8 cellular contexts compared by ENCODE assay signal in the genomic region with DNA sequence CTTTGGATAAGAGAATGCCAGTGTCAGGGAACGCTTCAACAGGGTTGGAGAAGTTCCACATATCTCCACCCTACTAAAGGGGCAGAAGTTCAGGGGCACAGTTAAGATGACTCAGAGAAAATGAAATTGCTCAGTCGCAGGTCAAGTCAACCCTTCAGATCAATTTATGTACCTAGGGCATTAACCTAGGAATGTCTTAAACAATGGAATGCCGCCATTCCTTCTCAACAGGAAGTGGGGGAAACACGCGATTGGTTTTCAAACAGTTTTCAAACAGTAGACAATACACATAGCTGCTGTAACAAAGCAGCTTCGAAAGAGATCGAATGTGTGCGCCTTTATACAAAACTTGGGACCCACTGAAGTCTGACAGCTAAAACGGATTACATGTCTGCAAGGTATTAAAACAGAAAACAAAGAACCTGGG. TPM values are rescaled to one million over a fixed set of nuclear protein-coding genes. Genes with fewer than 3 reads are reported as not detected.
DNase-seq lines count a peak whose midpoint lies in the region; ATAC-seq, FAIRE-seq and TF ChIP-seq lines count a peak whose summit lies in the region.

No MANE protein-coding gene starts in this region.

- H3K36me3 ChIP-seq in MM.1S (replicated peaks; ENCODE audit: insufficient read depth, low read length) = no peaks in the 10 kb centered on the region
- H3K36me3 ChIP-seq in OCI-LY7 (ENCODE audit: insufficient read depth, low read length) = no peaks in the 10 kb centered on the region

- DNase-seq in ELF-1 (ENCODE audit: low read depth, low spot score) (peak; percentile 37), MM.1S (no peak), left ventricle myocardium superior (no peak), pons (ENCODE audit: low spot score) (peak; percentile 15), OCI-LY7 (ENCODE audit: low spot score) (no peak), GM19239 (ENCODE audit: insufficient read length, low spot score) (no peak)
- no peak for DNase-seq in activated T-helper 2 cell treated with anti-CD3 and anti-CD28 coated beads, Interferon-gamma antibody, Interleukin-2, Interleukin-4, amounts not matched to agents 10 μg/mL and 5 μg/mL and 100 μg/mL, durations not matched to agents 14 hours and 24 hours and 36 hours (ENCODE audit: low spot score)

- H3F3A ChIP-seq in MM.1S (ENCODE audit: insufficient read depth, low read length) = peaks cover 7% of the 10 kb centered on the region

- H3K79me2 ChIP-seq in MM.1S (ENCODE audit: low read length) = peaks cover 25% of the 10 kb centered on the region
- H3K79me2 ChIP-seq in OCI-LY7 (ENCODE audit: insufficient read depth, low read depth, low read length) = no peaks in the 10 kb centered on the region

- CTCF ChIA-PET in OCI-LY7 (lab: Charles Lee; ENCODE audit: unreplicated experiment) = no interaction called here

- peak overlapping the region; percentile 89 for H3K4me3 Mint-ChIP-seq in activated T-helper 2 cell treated with anti-CD3 and anti-CD28 coated beads, Interferon-gamma antibody, Interleukin-2, Interleukin-4, amounts not matched to agents 10 μg/mL and 5 μg/mL and 100 μg/mL, durations not matched to agents 14 hours and 24 hours and 36 hours (ENCODE audit: low read depth)

- ATAC-seq in left ventricle myocardium superior = peak; percentile 58
- no peak for ATAC-seq in GM21447 (IDR thresholded peaks at IDR 0.05; ENCODE audit: unreplicated experiment)

- H3K9me2 ChIP-seq in MM.1S (replicated peaks; ENCODE audit: insufficient read depth, low read length) = no peaks in the 10 kb centered on the region
- no peaks in the 10 kb centered on the region for H3K9me2 ChIP-seq in OCI-LY7 (ENCODE audit: insufficient read depth, low read length)

- H3K27ac Mint-ChIP-seq in activated T-helper 2 cell treated with anti-CD3 and anti-CD28 coated beads, Interferon-gamma antibody, Interleukin-2, Interleukin-4, amounts not matched to agents 10 μg/mL and 5 μg/mL and 100 μg/mL, durations not matched to agents 14 hours and 24 hours and 36 hours = peak overlapping the region; percentile 69

- TF ChIP-seq CTCF in MM.1S (IDR thresholded peaks at IDR 0.05; ENCODE audit: low read length) (no peak), OCI-LY7 (conservative IDR thresholded peaks at IDR 0.05; ENCODE audit: low read length) (no peak)

- H3K9me3 ChIP-seq in MM.1S (replicated peaks; ENCODE audit: insufficient read depth, low read length) (no peaks in the 10 kb centered on the region), OCI-LY7 (ENCODE audit: low read length) (no peaks in the 10 kb centered on the region)

- H3K4me3 ChIP-seq in MM.1S (ENCODE audit: low read length) = peak overlapping the region; percentile 93
- H3K4me3 ChIP-seq in OCI-LY7 (ENCODE audit: low read depth, low read length, poor library complexity, severe bottlenecking) = no peak overlapping the region

- H2AFZ ChIP-seq in MM.1S (ENCODE audit: low read length) = peak overlapping the region; percentile 80; the same call in 1 of the 2 replicates
- no peak overlapping the region for H2AFZ ChIP-seq in OCI-LY7 (ENCODE audit: low read length)

- POLR2A ChIA-PET in OCI-LY7 (lab: Charles Lee) = no interaction called here

- H3K27me3 Mint-ChIP-seq in activated T-helper 2 cell treated with anti-CD3 and anti-CD28 coated beads, Interferon-gamma antibody, Interleukin-2, Interleukin-4, amounts not matched to agents 10 μg/mL and 5 μg/mL and 100 μg/mL, durations not matched to agents 14 hours and 24 hours and 36 hours (ENCODE audit: low read depth) = peaks cover 4% of the 10 kb centered on the region

- H3K27me3 ChIP-seq in MM.1S (replicated peaks; ENCODE audit: insufficient read depth, low read length) = no peaks in the 10 kb centered on the region

- no TSS peak for BruUV-seq in OCI-LY7 (replicated peaks; lab: Mats Ljungman, UMichigan)

- H3K4me1 ChIP-seq in MM.1S (ENCODE audit: low read length) = peaks cover 7% of the 10 kb centered on the region
- no peaks in the 10 kb centered on the region for H3K4me1 ChIP-seq in OCI-LY7 (ENCODE audit: insufficient read depth, low read length, poor library complexity, severe bottlenecking)

- intact Hi-C loops in activated T-helper 2 cell treated with anti-CD3 and anti-CD28 coated beads, Interferon-gamma antibody, Interleukin-2, Interleukin-4, amounts not matched to agents 10 μg/mL and 5 μg/mL and 100 μg/mL, durations not matched to agents 14 hours and 24 hours and 36 hours (cut with micrococcal nuclease) = no loop called here
- intact Hi-C loops in left ventricle myocardium superior (cut with micrococcal nuclease) (no loop called here), OCI-LY7 (cut with micrococcal nuclease; ENCODE audit: unreplicated experiment) (loop anchor here (10.0 kb wide), 1 partner anchor 424 kb away; no protein-coding TSS in a partner anchor)

- H3K9me3 Mint-ChIP-seq in activated T-helper 2 cell treated with anti-CD3 and anti-CD28 coated beads, Interferon-gamma antibody, Interleukin-2, Interleukin-4, amounts not matched to agents 10 μg/mL and 5 μg/mL and 100 μg/mL, durations not matched to agents 14 hours and 24 hours and 36 hours = peaks cover 10% of the 10 kb centered on the region

- H3K27ac ChIP-seq in MM.1S (ENCODE audit: low read length) = no peak overlapping the region
- no peak overlapping the region for H3K27ac ChIP-seq in OCI-LY7 (ENCODE audit: low read depth, low read length, poor library complexity, severe bottlenecking)

- peak overlapping the region; percentile 68; the same call in 1 of the 2 replicates for H3K9ac ChIP-seq in MM.1S (ENCODE audit: low read length)

- no peaks in the 10 kb centered on the region for H4K20me1 ChIP-seq in MM.1S (ENCODE audit: insufficient read depth, low read length)
- no peaks in the 10 kb centered on the region for H4K20me1 ChIP-seq in OCI-LY7 (ENCODE audit: insufficient read depth, low read length)

- peaks cover 37% of the 10 kb centered on the region for H3K4me1 Mint-ChIP-seq in activated T-helper 2 cell treated with anti-CD3 and anti-CD28 coated beads, Interferon-gamma antibody, Interleukin-2, Interleukin-4, amounts not matched to agents 10 μg/mL and 5 μg/mL and 100 μg/mL, durations not matched to agents 14 hours and 24 hours and 36 hours (ENCODE audit: low read depth)

- H3K36me3 Mint-ChIP-seq in activated T-helper 2 cell treated with anti-CD3 and anti-CD28 coated beads, Interferon-gamma antibody, Interleukin-2, Interleukin-4, amounts not matched to agents 10 μg/mL and 5 μg/mL and 100 μg/mL, durations not matched to agents 14 hours and 24 hours and 36 hours (ENCODE audit: low read depth) = peaks cover 49% of the 10 kb centered on the region

- no peak for FAIRE-seq in GM19239 (lab: Jason Lieb, UNC)

- peak overlapping the region; percentile 77 for H3K4me2 ChIP-seq in MM.1S (ENCODE audit: low read depth, low read length)
- H3K4me2 ChIP-seq in OCI-LY7 (ENCODE audit: low read length) = no peak overlapping the region; the same call in 1 of the 2 replicates

RNA-seq across cellular contexts. Expression of a gene that starts 0.9 kb away (rescaled TPM):
- 27.5 and 28.0 TPM in 2 replicates for total RNA-seq in activated T-helper 2 cell treated with anti-CD3 and anti-CD28 coated beads, Interferon-gamma antibody, Interleukin-2, Interleukin-4, amounts not matched to agents 10 μg/mL and 5 μg/mL and 100 μg/mL, durations not matched to agents 14 hours and 24 hours and 36 hours
- 18.4 TPM for total RNA-seq in left ventricle myocardium superior
- total RNA-seq in OCI-LY7 (2014; rRNA removed; shearing (Covaris generic)) = not detected in 2 replicates
- not detected in 2 replicates for total RNA-seq in OCI-LY7 (2022)

RNA-seq across cellular contexts. Expression of a gene that starts 44.6 kb away (rescaled TPM):
- 0.43 and 0.97 TPM in 2 replicates for total RNA-seq in activated T-helper 2 cell treated with anti-CD3 and anti-CD28 coated beads, Interferon-gamma antibody, Interleukin-2, Interleukin-4, amounts not matched to agents 10 μg/mL and 5 μg/mL and 100 μg/mL, durations not matched to agents 14 hours and 24 hours and 36 hours
- not detected for total RNA-seq in left ventricle myocardium superior
- total RNA-seq in OCI-LY7 (2014; rRNA removed; shearing (Covaris generic)) = not detected in 2 replicates
- not detected in 2 replicates for total RNA-seq in OCI-LY7 (2022)

Comparison
In these comparisons a context has a peak if more than half of its experiments do, and no peak if none do; other contexts are left out.
1. DNase-seq: peak in ELF-1 (single experiment) and pons (single experiment); none in MM.1S (single experiment), activated T-helper 2 cell treated with anti-CD3 and anti-CD28 coated beads, Interferon-gamma antibody, Interleukin-2, Interleukin-4, amounts not matched to agents 10 μg/mL and 5 μg/mL and 100 μg/mL, durations not matched to agents 14 hours and 24 hours and 36 hours (single experiment), left ventricle myocardium superior (single experiment), OCI-LY7 (single experiment) and GM19239 (single experiment).
2. RNA of a gene that starts 0.9 kb away (total RNA-seq): 27.5 to 28.0 TPM in activated T-helper 2 cell treated with anti-CD3 and anti-CD28 coated beads, Interferon-gamma antibody, Interleukin-2, Interleukin-4, amounts not matched to agents 10 μg/mL and 5 μg/mL and 100 μg/mL, durations not matched to agents 14 hours and 24 hours and 36 hours and 18.4 TPM in left ventricle myocardium superior (single experiment); not detected in OCI-LY7; every median in the first group is over 10 times any median in the second.